In the genomic region with DNA sequence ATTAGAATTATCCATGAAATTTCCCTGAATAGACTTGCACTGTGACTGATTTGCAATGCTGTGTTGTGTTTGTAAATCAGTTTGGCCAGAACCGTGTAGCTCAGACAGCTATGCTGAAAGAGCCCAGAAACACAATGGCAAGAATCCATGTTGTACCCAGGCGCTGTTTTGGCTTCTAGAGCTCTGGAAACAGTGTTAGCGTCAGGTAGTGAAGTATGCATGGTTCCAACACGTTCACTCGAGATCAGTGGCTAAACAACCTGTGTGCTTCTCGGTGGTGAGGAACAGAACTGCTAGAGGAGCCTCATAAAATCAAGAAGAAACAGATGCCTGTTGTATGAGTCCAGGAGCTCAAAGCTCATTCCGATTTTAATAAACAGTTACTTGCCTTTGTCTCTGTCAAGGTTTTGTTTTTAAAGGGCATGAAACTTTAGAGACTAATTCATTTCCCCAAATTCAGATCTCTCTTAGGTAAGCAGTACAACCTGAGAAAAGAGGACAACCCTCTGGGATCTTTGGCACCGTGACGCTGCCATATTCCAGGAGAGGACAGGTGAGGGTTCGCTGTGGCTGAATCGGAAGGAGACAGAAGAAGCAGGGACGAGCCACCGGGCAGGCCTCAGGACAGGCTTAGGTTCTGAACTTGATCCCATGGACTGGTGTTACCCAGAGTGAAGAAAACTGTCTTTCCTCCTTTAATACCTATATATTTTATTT, we compare ENCODE assay signal across 8 cellular contexts. TPM values are rescaled to one million over a fixed set of nuclear protein-coding genes. Genes with fewer than 3 reads are reported as not detected.
DNase-seq lines count a peak whose midpoint lies in the region; ATAC-seq, FAIRE-seq and TF ChIP-seq lines count a peak whose summit lies in the region.

No MANE protein-coding gene starts in this region.

- peak overlapping the region; percentile 68 for H3K4me3 Mint-ChIP-seq in activated T-helper 1 cell treated with anti-CD3 and anti-CD28 coated beads, Interleukin-12 subunit alpha, Interleukin-12 subunit beta, Interleukin-2, Interleukin-4 antibody, amounts not matched to agents 30 ng/mL and 10 ng/mL and 1 ng/mL, durations not matched to agents 14 hours and 24 hours and 36 hours

- H3K4me1 ChIP-seq in testis = peaks cover 10% of the 10 kb centered on the region

- FAIRE-seq in D721Med (lab: Jason Lieb, UNC) = no peak

- H3K27ac ChIP-seq in C4-2B (peak overlapping the region; percentile 91), testis (no peak overlapping the region)

- H3K4me1 Mint-ChIP-seq in activated T-helper 1 cell treated with anti-CD3 and anti-CD28 coated beads, Interleukin-12 subunit alpha, Interleukin-12 subunit beta, Interleukin-2, Interleukin-4 antibody, amounts not matched to agents 30 ng/mL and 10 ng/mL and 1 ng/mL, durations not matched to agents 14 hours and 24 hours and 36 hours (ENCODE audit: low read depth) = peaks cover 16% of the 10 kb centered on the region

- TF ChIP-seq CTCF in C4-2B (conservative IDR thresholded peaks at IDR 0.05) (no peak), HFF-Myc (IDR thresholded peaks at IDR 0.05; ENCODE audit: low read depth, low read length, missing control alignments) (no peak), D721Med (IDR thresholded peaks at IDR 0.05; ENCODE audit: insufficient read depth, missing control alignments) (no peak), testis (IDR thresholded peaks at IDR 0.05) (no peak)

- WGBS in testis, 2 donors = 52 to 53% methylated on average over 13 of the region's 13 CpGs

- H3K36me3 Mint-ChIP-seq in activated T-helper 1 cell treated with anti-CD3 and anti-CD28 coated beads, Interleukin-12 subunit alpha, Interleukin-12 subunit beta, Interleukin-2, Interleukin-4 antibody, amounts not matched to agents 30 ng/mL and 10 ng/mL and 1 ng/mL, durations not matched to agents 14 hours and 24 hours and 36 hours (ENCODE audit: low read depth) = peaks cover 6% of the 10 kb centered on the region

- no peaks in the 10 kb centered on the region for H3K9me3 ChIP-seq in testis

- intact Hi-C loops in activated T-helper 1 cell treated with anti-CD3 and anti-CD28 coated beads, Interleukin-12 subunit alpha, Interleukin-12 subunit beta, Interleukin-2, Interleukin-4 antibody, amounts not matched to agents 30 ng/mL and 10 ng/mL and 1 ng/mL, durations not matched to agents 14 hours and 24 hours and 36 hours (cut with micrococcal nuclease) = loop anchor here (1.0 to 5.0 kb wide), 9 partner anchors 44 to 715 kb away; partner anchors contain the start of genes DCAF17 and DYNC1I2
- intact Hi-C loops in testis (cut with DNase I; ENCODE audit: low total_unique reads) = loop anchor here (5.0 to 10.0 kb wide), 2 partner anchors 182 to 440 kb away; no protein-coding TSS in a partner anchor

- peak overlapping the region; percentile 72 for H3K27ac Mint-ChIP-seq in activated T-helper 1 cell treated with anti-CD3 and anti-CD28 coated beads, Interleukin-12 subunit alpha, Interleukin-12 subunit beta, Interleukin-2, Interleukin-4 antibody, amounts not matched to agents 30 ng/mL and 10 ng/mL and 1 ng/mL, durations not matched to agents 14 hours and 24 hours and 36 hours

- no peaks in the 10 kb centered on the region for H3K9me3 Mint-ChIP-seq in activated T-helper 1 cell treated with anti-CD3 and anti-CD28 coated beads, Interleukin-12 subunit alpha, Interleukin-12 subunit beta, Interleukin-2, Interleukin-4 antibody, amounts not matched to agents 30 ng/mL and 10 ng/mL and 1 ng/mL, durations not matched to agents 14 hours and 24 hours and 36 hours

- H3K36me3 ChIP-seq in testis (ENCODE audit: low read depth, missing control alignments) = no peaks in the 10 kb centered on the region

- H3K4me3 ChIP-seq in HFF-Myc (replicated peaks; ENCODE audit: low read depth, low read length) (peak overlapping the region; percentile 56), testis (no peak overlapping the region)

- no peak for TF ChIP-seq POLR2A in testis (IDR thresholded peaks at IDR 0.05)

- DNase-seq in HFF-Myc (ENCODE audit: extremely low read depth, low read depth) (no peak), medulla oblongata (ENCODE audit: extremely low spot score) (peak; percentile 26), D721Med (ENCODE audit: insufficient read length, low spot score) (no peak), testis (no peak), iPS-NIHi7 (ENCODE audit: extremely low spot score) (no peak)
- no peak for DNase-seq in activated T-helper 1 cell treated with anti-CD3 and anti-CD28 coated beads, Interleukin-12 subunit alpha, Interleukin-12 subunit beta, Interleukin-2, Interleukin-4 antibody, amounts not matched to agents 30 ng/mL and 10 ng/mL and 1 ng/mL, durations not matched to agents 14 hours and 24 hours and 36 hours (ENCODE audit: low spot score)

- no peaks in the 10 kb centered on the region for H3K27me3 Mint-ChIP-seq in activated T-helper 1 cell treated with anti-CD3 and anti-CD28 coated beads, Interleukin-12 subunit alpha, Interleukin-12 subunit beta, Interleukin-2, Interleukin-4 antibody, amounts not matched to agents 30 ng/mL and 10 ng/mL and 1 ng/mL, durations not matched to agents 14 hours and 24 hours and 36 hours (ENCODE audit: insufficient read depth)

- no peaks in the 10 kb centered on the region for H3K27me3 ChIP-seq in testis

- no peak for ATAC-seq in HG03108 (IDR thresholded peaks at IDR 0.05; ENCODE audit: unreplicated experiment)

RNA-seq across cellular contexts. Expression of gene GORASP2, which starts 43.6 kb away (rescaled TPM):
- 99.5 and 104 TPM in 2 replicates for total RNA-seq in activated T-helper 1 cell treated with anti-CD3 and anti-CD28 coated beads, Interleukin-12 subunit alpha, Interleukin-12 subunit beta, Interleukin-2, Interleukin-4 antibody, amounts not matched to agents 30 ng/mL and 10 ng/mL and 1 ng/mL, durations not matched to agents 14 hours and 24 hours and 36 hours
- 10 to 100 TPM; 67.2 to 67.3 TPM for total RNA-seq in testis
- polyA plus RNA-seq in testis (ENCODE audit: insufficient read depth, low read depth, low replicate concordance) = 119 TPM
